26 cellular contexts compared by ENCODE assay signal in genomic region chr18:78543201-78543725, GRCh38.
"Had no signal": no experiment of that assay in that cellular context is flagged by ENCODE, and none has a peak within 500 bp of the region (broad histone marks: within the 10 kb centered on the region; RNA-seq: fewer than 3 reads in every experiment).

No MANE protein-coding gene starts in this region.

- H3K4me3 Mint-ChIP-seq: dendritic cell treated with granulocyte-macrophage colony-stimulating factor and Interleukin-4, amounts not matched to agents 40 ng/mL and 50 ng/mL, for 4 days; mesothelial cell of epicardium; naive B cell; nephron; neural progenitor cell; stimulated activated effector memory CD8-positive, alpha-beta T cell treated with anti-CD3 and anti-CD28 coated beads, Interleukin-12 subunit alpha, Interleukin-12 subunit beta, amount 100 ng/mL, for 72 hours; type B pancreatic cell had no signal

- H3K27ac ChIP-seq: colonic mucosa, foreskin keratinocyte, hepatocyte, neural progenitor cell, tibial artery had no signal

- H3K9me3 Mint-ChIP-seq: mesothelial cell of epicardium; neural progenitor cell; stimulated activated effector memory CD8-positive, alpha-beta T cell treated with anti-CD3 and anti-CD28 coated beads, Interleukin-12 subunit alpha, Interleukin-12 subunit beta, amount 100 ng/mL, for 72 hours; type B pancreatic cell had no signal

- H3K36me3 ChIP-seq: colonic mucosa, esophagus muscularis mucosa, gastroesophageal sphincter, heart left ventricle, neural progenitor cell, stomach, tibial artery had no signal

- H3K4me3 ChIP-seq: colonic mucosa, esophagus muscularis mucosa, gastroesophageal sphincter, heart left ventricle, hepatocyte, mucosa of descending colon, neural progenitor cell, smooth muscle cell, stomach, tibial artery had no signal

- ATAC-seq: foreskin keratinocyte; mucosa of descending colon; sciatic nerve; stimulated activated effector memory CD8-positive, alpha-beta T cell treated with anti-CD3 and anti-CD28 coated beads, Interleukin-12 subunit alpha, Interleukin-12 subunit beta, amount 100 ng/mL, for 72 hours had no signal

- H3K4me1 Mint-ChIP-seq: mesothelial cell of epicardium; stimulated activated effector memory CD8-positive, alpha-beta T cell treated with anti-CD3 and anti-CD28 coated beads, Interleukin-12 subunit alpha, Interleukin-12 subunit beta, amount 100 ng/mL, for 72 hours had no signal

- H3K9me3 ChIP-seq: colonic mucosa, esophagus muscularis mucosa, gastroesophageal sphincter, heart left ventricle, stomach, tibial artery had no signal

- DNase-seq: colonic mucosa; effector CD8-positive, alpha-beta T cell; foreskin keratinocyte; heart left ventricle; kidney; mesenchymal stem cell; mucosa of descending colon; naive B cell; retina; stimulated activated CD4-positive, alpha-beta T cell treated with anti-CD3 and anti-CD28 coated beads, Interleukin-12 subunit alpha, Interleukin-12 subunit beta, amount 100 ng/mL, for 4 hours; stimulated activated CD4-positive, alpha-beta T cell treated with anti-CD3 and anti-CD28 coated beads, Interleukin-1b, Interleukin-23, amount 100 ng/mL, for 48 hours; stimulated activated CD4-positive, alpha-beta T cell treated with anti-CD3 and anti-CD28 coated beads, Interleukin-4, amount 100 ng/mL, for 1 hour; stimulated activated naive CD4-positive, alpha-beta T cell treated with Interleukin-2 at 50 U/mL for 16 hours; stomach; tibial artery had no signal

- H3K4me1 ChIP-seq: colonic mucosa, foreskin keratinocyte, neural progenitor cell, tibial artery had no signal

- H3K27ac Mint-ChIP-seq: dendritic cell treated with granulocyte-macrophage colony-stimulating factor and Interleukin-4, amounts not matched to agents 40 ng/mL and 50 ng/mL, for 4 days; mesothelial cell of epicardium; naive B cell; nephron; neural progenitor cell; stimulated activated effector memory CD8-positive, alpha-beta T cell treated with anti-CD3 and anti-CD28 coated beads, Interleukin-12 subunit alpha, Interleukin-12 subunit beta, amount 100 ng/mL, for 72 hours; type B pancreatic cell had no signal

- H3K27me3 ChIP-seq: colonic mucosa, foreskin keratinocyte, heart left ventricle, hepatocyte, neural progenitor cell had no signal

- H3K36me3 Mint-ChIP-seq: mesothelial cell of epicardium; naive B cell; neural progenitor cell; stimulated activated effector memory CD8-positive, alpha-beta T cell treated with anti-CD3 and anti-CD28 coated beads, Interleukin-12 subunit alpha, Interleukin-12 subunit beta, amount 100 ng/mL, for 72 hours; type B pancreatic cell had no signal
